12 cellular contexts compared by ENCODE assay signal in the genomic region with DNA sequence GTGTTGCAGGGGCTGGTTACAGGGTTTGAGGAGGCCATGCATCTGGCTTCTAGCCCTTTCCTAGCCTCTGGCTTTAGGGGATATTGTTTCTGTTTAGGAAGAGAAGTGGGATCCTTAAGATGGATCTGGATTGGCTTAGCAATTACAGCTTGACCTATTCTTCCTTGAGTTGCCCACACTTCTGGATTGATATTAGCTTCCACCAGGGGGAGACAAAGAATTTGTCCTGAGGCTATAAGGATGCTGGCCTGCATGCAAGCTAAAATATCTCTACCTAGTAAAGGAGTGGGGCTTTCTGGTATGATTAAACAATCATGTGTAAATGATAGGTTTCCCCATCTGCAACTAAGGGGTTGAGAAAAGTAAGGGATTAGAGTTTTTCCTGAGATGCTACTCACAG.
DNase-seq lines count a peak whose midpoint lies in the region; ATAC-seq and TF ChIP-seq lines count a peak whose summit lies in the region.
"Had no signal": no experiment of that assay in that cellular context is flagged by ENCODE, and none has a peak within 500 bp of the region (broad histone marks: within the 10 kb centered on the region; RNA-seq: fewer than 3 reads in every experiment).

No MANE protein-coding gene starts in this region.

- H3K27me3 ChIP-seq in DOHH2 (ENCODE audit: control insufficient read depth, low read length): no peaks in the 10 kb centered on the region
- H3K27me3 ChIP-seq in GM23248 (replicated peaks; ENCODE audit: insufficient read depth): no peaks in the 10 kb centered on the region
- H3K27me3 ChIP-seq in Panc1 (ENCODE audit: control insufficient read depth, insufficient read depth, low read length): no peaks in the 10 kb centered on the region
- H3K27me3 ChIP-seq in vagina: no peaks in the 10 kb centered on the region
- H3K27me3 ChIP-seq: spleen had no signal

- no peak overlapping the region for H3K4me2 ChIP-seq in DOHH2 (ENCODE audit: low read length)
- no peak overlapping the region for H3K4me2 ChIP-seq in GM23248 (ENCODE audit: unreplicated experiment)

- CTCF ChIA-PET in Panc1 (lab: Charles Lee): no interaction called here

- TF ChIP-seq POLR2A in vagina (IDR thresholded peaks at IDR 0.05): no peak

- H3K9me3 ChIP-seq in DOHH2 (ENCODE audit: control insufficient read depth, insufficient read depth, low read length): no peaks in the 10 kb centered on the region
- H3K9me3 ChIP-seq in GM23248 (ENCODE audit: low read depth): no peaks in the 10 kb centered on the region
- H3K9me3 ChIP-seq in Panc1 (ENCODE audit: control insufficient read depth, insufficient read depth, low read depth, low read length): 0 out of 2 replicates have a peak, but pooled peaks cover 4% of the 10 kb centered on the region
- no peaks in the 10 kb centered on the region for H3K9me3 ChIP-seq in vagina
- H3K9me3 ChIP-seq: spleen had no signal

- peak; percentile 7 for DNase-seq in GM23248
- no peak for DNase-seq in Panc1 (ENCODE audit: low read depth, low spot score)
- peak; percentile 44 for DNase-seq in kidney tubule cell (ENCODE audit: low spot score)
- DNase-seq in vagina (ENCODE audit: extremely low spot score in 2 of 2): no peak
- no peak for DNase-seq in activated effector memory CD4-positive, alpha-beta T cell treated with Interleukin-2 at 50 U/mL for 16 hours
- no peak for DNase-seq in 8988T
- no peak for DNase-seq in AG08396 (ENCODE audit: low spot score)
- DNase-seq: activated CD4-positive, CD25-positive, alpha-beta regulatory T cell treated with anti-CD3 and anti-CD28 coated beads, Interleukin-2, amount 50 U/mL, for 72 hours; caudate nucleus; NCI-H2081 treated with DMSO at 0.1 percent for 48 hours; spleen had no signal

- no peak overlapping the region for H2AFZ ChIP-seq in GM23248

- H3K4me1 ChIP-seq in DOHH2 (ENCODE audit: control insufficient read depth, low read length) (no peaks in the 10 kb centered on the region), GM23248 (ENCODE audit: insufficient read depth) (no peaks in the 10 kb centered on the region), Panc1 (ENCODE audit: control insufficient read depth, insufficient read depth, low read length) (no peaks in the 10 kb centered on the region), vagina (no peaks in the 10 kb centered on the region)
- H3K4me1 ChIP-seq: spleen had no signal

- H3K79me2 ChIP-seq in DOHH2 (ENCODE audit: control insufficient read depth, low read length): no peaks in the 10 kb centered on the region
- H3K79me2 ChIP-seq in GM23248 (ENCODE audit: insufficient read depth): no peaks in the 10 kb centered on the region

- H3K4me3 ChIP-seq in DOHH2 (ENCODE audit: low read length): no peak overlapping the region
- H3K4me3 ChIP-seq in GM23248: no peak overlapping the region
- no peak overlapping the region for H3K4me3 ChIP-seq in Panc1 (ENCODE audit: low read depth in 2 of 2, low read length in 2 of 2)
- no peak overlapping the region for H3K4me3 ChIP-seq in vagina
- H3K4me3 ChIP-seq: spleen had no signal

- in situ Hi-C loops in GM23248 (cut with MboI) (no loop called here), Panc1 (cut with HindIII; ENCODE audit: low pct_unique_long_range_greater_than_20kb, low sequenced_read_pairs) (no loop called here)

- H3F3A ChIP-seq in DOHH2 (ENCODE audit: control insufficient read depth, insufficient read depth) (no peaks in the 10 kb centered on the region), GM23248 (ENCODE audit: insufficient read depth) (no peaks in the 10 kb centered on the region)

- no peaks in the 10 kb centered on the region for H3K9me2 ChIP-seq in DOHH2 (replicated peaks; ENCODE audit: control insufficient read depth, low read length)
- H3K9me2 ChIP-seq in GM23248 (ENCODE audit: insufficient read depth): no peaks in the 10 kb centered on the region

- H3K36me3 ChIP-seq in DOHH2 (ENCODE audit: control insufficient read depth, low read length) (no peaks in the 10 kb centered on the region), GM23248 (ENCODE audit: low read depth) (no peaks in the 10 kb centered on the region), Panc1 (ENCODE audit: control insufficient read depth, insufficient read depth, low read length) (no peaks in the 10 kb centered on the region), vagina (no peaks in the 10 kb centered on the region)
- H3K36me3 ChIP-seq: spleen had no signal

- no peaks in the 10 kb centered on the region for H4K20me1 ChIP-seq in DOHH2 (ENCODE audit: control insufficient read depth, insufficient read depth, low read depth, low read length)
- no peaks in the 10 kb centered on the region for H4K20me1 ChIP-seq in GM23248 (ENCODE audit: insufficient read depth)

- no peak for ATAC-seq in Panc1

- intact Hi-C loops in Panc1 (cut with micrococcal nuclease; ENCODE audit: unreplicated experiment): no loop called here
- intact Hi-C loops in vagina (cut with DNase I): no loop called here

- TF ChIP-seq CTCF in DOHH2 (IDR thresholded peaks at IDR 0.05; ENCODE audit: low read depth, low read length, poor library complexity, severe bottlenecking) (peak; percentile 45), Panc1 (IDR thresholded peaks at IDR 0.05) (peak; percentile 29; the same call in 1 of the 2 replicates), vagina (IDR thresholded peaks at IDR 0.05) (no peak)

- H3K27ac ChIP-seq in DOHH2 (ENCODE audit: low read depth, low read length): no peak overlapping the region
- H3K27ac ChIP-seq in GM23248: no peak overlapping the region
- no peak overlapping the region for H3K27ac ChIP-seq in Panc1 (ENCODE audit: low read length)
- H3K27ac ChIP-seq in vagina: no peak overlapping the region
- H3K27ac ChIP-seq: spleen had no signal

- H3K9ac ChIP-seq in GM23248: no peak overlapping the region

- BruUV-seq in Panc1 (replicated peaks; lab: Mats Ljungman, UMichigan): no TSS peak

- POLR2A ChIA-PET in Panc1 (lab: Charles Lee): no interaction called here

Comparison
In these comparisons a context has a peak if more than half of its experiments do, and no peak if none do; other contexts are left out.
1. CTCF ChIP-seq: peak in DOHH2 (single experiment) and Panc1 (single experiment); none in vagina (0 of 3).
2. DNase-seq: peak in GM23248 (single experiment) and kidney tubule cell (single experiment); none in Panc1 (single experiment), vagina (0 of 2), activated effector memory CD4-positive, alpha-beta T cell treated with Interleukin-2 at 50 U/mL for 16 hours (single experiment), 8988T (single experiment) and AG08396 (single experiment).